ENCODE assay signal across 7 cellular contexts in genomic region chr10:47619300-47620012, GRCh38.
A peak's percentile ranks its signal among the peaks of the same experiment; 100 is the strongest.
DNase-seq lines count a peak whose midpoint lies in the region; ATAC-seq, FAIRE-seq and TF ChIP-seq lines count a peak whose summit lies in the region.
"Not testable (repeated sequence)": the region's sequence is repeated elsewhere in the genome, so short reads cannot be mapped to it uniquely, and the experiment has no call there.

No MANE protein-coding gene starts in this region.

- FAIRE-seq in pancreas (lab: Jason Lieb, UNC) = not testable (repeated sequence)

- not testable (repeated sequence) for H3K9me3 ChIP-seq in Caco-2; PC-9 (ENCODE audit: insufficient read depth, low read depth); body of pancreas; pancreas

- not testable (repeated sequence) for H3K36me3 Mint-ChIP-seq in Caco-2 (ENCODE audit: insufficient read depth, unreplicated experiment)

- POLR2A ChIA-PET in Caco-2 (lab: Charles Lee); PC-9 (lab: Charles Lee; ENCODE audit: unreplicated experiment): not testable (repeated sequence)

- CTCF ChIA-PET in Caco-2 (lab: Charles Lee); PC-9 (lab: Charles Lee): not testable (repeated sequence)

- DNase-seq in Caco-2 = peak; percentile 59 to 60
- DNase-seq in HK-2 (ENCODE audit: unreplicated experiment) = peak; percentile 2
- DNase-seq in PC-9 = peak; percentile 18 to 37
- peak; percentile 8 to 65 (median 28) for DNase-seq in body of pancreas
- DNase-seq in fibroblast of mammary gland (ENCODE audit: low read depth) = peak; percentile 40
- peak; percentile 14 for DNase-seq in kidney epithelial cell (ENCODE audit: low read depth)
- peak in 2 of 6 donors; percentile 1 to 20 for DNase-seq in pancreas

- not testable (repeated sequence) for BruUV-seq in Caco-2 (replicated peaks; lab: Mats Ljungman, UMichigan); PC-9 (replicated peaks; lab: Mats Ljungman, UMichigan)

- H3K4me3 Mint-ChIP-seq in Caco-2 (ENCODE audit: unreplicated experiment) = peak overlapping the region; percentile 50

- not testable (repeated sequence) for H3K27ac ChIP-seq in PC-9, pancreas
- peak overlapping the region in 1 of 4 donors; percentile 55 for H3K27ac ChIP-seq in body of pancreas

- not testable (repeated sequence) for H3K4me3 ChIP-seq in Caco-2 (ENCODE audit: low read depth, low read length); PC-9; body of pancreas; fibroblast of mammary gland (ENCODE audit: control insufficient read depth, low read depth, low read length); kidney epithelial cell (ENCODE audit: low read depth, low read length); pancreas

- H4K20me1 ChIP-seq in PC-9 (ENCODE audit: insufficient read depth) = not testable (repeated sequence)

- WGBS in body of pancreas, 2 donors = 18 to 20% methylated on average over 2 to 3 of the region's 3 CpGs
- 27 to 32% methylated on average over 2 of the region's 3 CpGs for WGBS in pancreas, 2 donors

- H3F3A ChIP-seq in PC-9 (ENCODE audit: insufficient read depth, low read depth) = not testable (repeated sequence)

- H3K27me3 ChIP-seq in Caco-2 (replicated peaks; ENCODE audit: control insufficient read depth, insufficient read depth, low read length); PC-9 (ENCODE audit: insufficient read depth, low read depth); body of pancreas; kidney epithelial cell (ENCODE audit: control insufficient read depth, insufficient read depth, low read length); pancreas: not testable (repeated sequence)

- not testable (repeated sequence) for TF ChIP-seq POLR2A in body of pancreas (IDR thresholded peaks at IDR 0.05)

- not testable (repeated sequence) for H3K4me1 Mint-ChIP-seq in Caco-2 (ENCODE audit: low read depth, unreplicated experiment)

- not testable (repeated sequence) for H2AFZ ChIP-seq in PC-9

- H3K27ac Mint-ChIP-seq in Caco-2 (ENCODE audit: unreplicated experiment) = not testable (repeated sequence)

- H3K4me1 ChIP-seq in Caco-2; PC-9 (replicated peaks; ENCODE audit: insufficient read depth); body of pancreas; pancreas: not testable (repeated sequence)

- not testable (repeated sequence) for H3K9me3 Mint-ChIP-seq in Caco-2 (ENCODE audit: unreplicated experiment)

- TF ChIP-seq CTCF in Caco-2 (IDR thresholded peaks at IDR 0.05; ENCODE audit: insufficient read depth in 1 of 2, low read depth in 1 of 2, low read length in 1 of 2, severe bottlenecking in 1 of 2, unreplicated experiment in 1 of 2) = peak; percentile 16 to 33
- peak; percentile 54 for TF ChIP-seq CTCF in PC-9 (conservative IDR thresholded peaks at IDR 0.05)
- peak in 1 of 7 experiments; percentile 40 for TF ChIP-seq CTCF in body of pancreas (IDR thresholded peaks at IDR 0.05)
- TF ChIP-seq CTCF in fibroblast of mammary gland (conservative IDR thresholded peaks at IDR 0.05; ENCODE audit: control insufficient read depth, insufficient read depth, low read depth, low read length) = peak; percentile 19
- TF ChIP-seq CTCF in kidney epithelial cell (IDR thresholded peaks at IDR 0.05; ENCODE audit: insufficient read depth, low read length, poor library complexity, severe bottlenecking) = peak; percentile 3
- not testable (repeated sequence) for TF ChIP-seq CTCF in pancreas (IDR thresholded peaks at IDR 0.05)

- H3K4me2 ChIP-seq in PC-9 = not testable (repeated sequence)

- H3K27me3 Mint-ChIP-seq in Caco-2 (ENCODE audit: insufficient read depth, unreplicated experiment) = not testable (repeated sequence)

- not testable (repeated sequence) for H3K36me3 ChIP-seq in Caco-2 (ENCODE audit: control insufficient read depth, insufficient read depth, low read length); PC-9 (ENCODE audit: low read depth); body of pancreas (replicated peaks in 1 of 2; ENCODE audit: insufficient read depth in 1 of 2, low read depth in 2 of 2); kidney epithelial cell (ENCODE audit: control insufficient read depth, insufficient read depth, low read length); pancreas

- H3K79me2 ChIP-seq in PC-9 (ENCODE audit: low read depth) = not testable (repeated sequence)

- ATAC-seq in body of pancreas = peak; percentile 89
- peak; percentile 82 to 95 (median 89) for ATAC-seq in pancreas

- intact Hi-C loops in Caco-2 (cut with micrococcal nuclease; ENCODE audit: unreplicated experiment); PC-9 (cut with micrococcal nuclease; ENCODE audit: unreplicated experiment); body of pancreas (cut with DNase I); pancreas (cut with DNase I): not testable (repeated sequence)

- H3K9me2 ChIP-seq in PC-9 (ENCODE audit: insufficient read depth) = not testable (repeated sequence)
